22 cellular contexts compared by ENCODE assay signal in the genomic region with DNA sequence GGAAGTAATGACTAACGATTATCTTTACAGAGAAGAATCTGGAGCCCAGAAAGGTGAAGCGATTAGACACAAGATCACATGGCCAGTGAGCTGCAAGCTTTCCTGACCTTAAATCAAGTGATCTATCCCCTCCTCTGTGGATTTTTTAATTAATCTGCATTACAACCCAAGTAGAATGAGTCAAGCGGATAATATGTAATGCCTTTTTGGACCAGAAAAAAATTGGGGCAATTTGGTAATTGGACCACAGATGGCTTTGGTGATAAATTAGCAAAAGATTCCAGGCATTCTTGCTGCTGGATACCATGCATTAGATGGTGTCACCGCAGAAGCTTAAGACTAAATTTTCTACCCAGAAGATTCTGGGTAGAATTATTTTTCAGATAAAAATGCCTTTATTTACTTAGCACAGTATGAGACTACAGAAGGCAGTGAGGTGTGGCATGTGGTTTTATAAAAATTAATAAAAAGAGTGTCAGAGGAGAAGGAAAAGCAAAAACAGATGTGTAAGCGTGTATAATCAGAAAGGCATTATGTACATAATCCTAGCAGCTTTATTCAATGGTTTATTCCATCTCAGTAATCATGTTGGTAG. TPM values are rescaled to one million over a fixed set of nuclear protein-coding genes. Genes with fewer than 3 reads are reported as not detected.
DNase-seq lines count a peak whose midpoint lies in the region; ATAC-seq and TF ChIP-seq lines count a peak whose summit lies in the region.
"Had no signal": no experiment of that assay in that cellular context is flagged by ENCODE, and none has a peak within 500 bp of the region (broad histone marks: within the 10 kb centered on the region; RNA-seq: fewer than 3 reads in every experiment).

No MANE protein-coding gene starts in this region.

- no peak; the same call in 1 of the 2 replicates for ATAC-seq in PC-3

- H2AFZ ChIP-seq in PC-3 (ENCODE audit: low read length), result no peak overlapping the region

- H3K9me2 ChIP-seq in PC-3 (replicated peaks; ENCODE audit: low read length), result no peaks in the 10 kb centered on the region

- H3K36me3 ChIP-seq in PC-3 (ENCODE audit: low read depth, low read length) (no peaks in the 10 kb centered on the region), Caco-2 (ENCODE audit: control insufficient read depth, insufficient read depth, low read length) (no peaks in the 10 kb centered on the region)

- H3K36me3 Mint-ChIP-seq in Caco-2 (ENCODE audit: insufficient read depth, unreplicated experiment), result no peaks in the 10 kb centered on the region
- no peaks in the 10 kb centered on the region for H3K36me3 Mint-ChIP-seq in glutamatergic neuron (ENCODE audit: unreplicated experiment)
- H3K36me3 Mint-ChIP-seq: CD14-positive monocyte had no signal

- TF ChIP-seq CTCF in PC-3 (conservative IDR thresholded peaks at IDR 0.05; ENCODE audit: low read depth, low read length) (no peak), Caco-2 (IDR thresholded peaks at IDR 0.05; ENCODE audit: insufficient read depth in 1 of 2, low read depth in 1 of 2, low read length in 1 of 2, severe bottlenecking in 1 of 2, unreplicated experiment in 1 of 2) (no peak), glutamatergic neuron (IDR thresholded peaks at IDR 0.05; ENCODE audit: partially characterized antibody, unreplicated experiment) (no peak)

- H3K27me3 Mint-ChIP-seq in Caco-2 (ENCODE audit: insufficient read depth, unreplicated experiment) (peaks cover 26% of the 10 kb centered on the region), glutamatergic neuron (ENCODE audit: unreplicated experiment) (peaks cover 7% of the 10 kb centered on the region)
- H3K27me3 Mint-ChIP-seq: B cell had no signal

- H3K4me3 ChIP-seq in PC-3 (ENCODE audit: low read length), result no peak overlapping the region
- H3K4me3 ChIP-seq in Caco-2 (ENCODE audit: low read depth, low read length), result no peak overlapping the region

- H3K4me1 Mint-ChIP-seq in Caco-2 (ENCODE audit: low read depth, unreplicated experiment) (no peaks in the 10 kb centered on the region), glutamatergic neuron (ENCODE audit: low read depth, unreplicated experiment) (peaks cover 27% of the 10 kb centered on the region)
- H3K4me1 Mint-ChIP-seq: B cell, CD14-positive monocyte had no signal

- H3K9me3 ChIP-seq in PC-3 (ENCODE audit: low read length) (no peaks in the 10 kb centered on the region), Caco-2 (no peaks in the 10 kb centered on the region)

- CTCF ChIA-PET in PC-3 (lab: Charles Lee), result no interaction called here
- CTCF ChIA-PET in Caco-2 (lab: Charles Lee), result no interaction called here

- peak overlapping the region; percentile 9; the same call in 1 of the 2 replicates for H3K4me2 ChIP-seq in PC-3 (ENCODE audit: low read length)

- H3K4me1 ChIP-seq in PC-3 (ENCODE audit: insufficient read depth, low read length), result peaks cover 22% of the 10 kb centered on the region
- no peaks in the 10 kb centered on the region for H3K4me1 ChIP-seq in Caco-2

- H3K27me3 ChIP-seq in PC-3 (ENCODE audit: low read length), result peaks cover 53% of the 10 kb centered on the region
- no peaks in the 10 kb centered on the region for H3K27me3 ChIP-seq in Caco-2 (replicated peaks; ENCODE audit: control insufficient read depth, insufficient read depth, low read length)

- no peaks in the 10 kb centered on the region for H3K79me2 ChIP-seq in PC-3 (ENCODE audit: low read length)

- intact Hi-C loops in PC-3 (cut with micrococcal nuclease), result no loop called here
- intact Hi-C loops in Caco-2 (cut with micrococcal nuclease; ENCODE audit: unreplicated experiment), result no loop called here

- H3K4me3 Mint-ChIP-seq in Caco-2 (ENCODE audit: unreplicated experiment) (no peak overlapping the region), glutamatergic neuron (ENCODE audit: unreplicated experiment) (no peak overlapping the region)
- H3K4me3 Mint-ChIP-seq: B cell; CD14-positive monocyte; H9; T-helper 1 cell treated with Interleukin-12 subunit alpha and Interleukin-12 subunit beta and Interleukin-4 antibody, amounts not matched to agents 30 μg/mL and 1 μg/mL, for 36 hours had no signal

- no peaks in the 10 kb centered on the region for H3F3A ChIP-seq in PC-3 (ENCODE audit: low read length, unreplicated experiment)

- POLR2A ChIA-PET in PC-3 (lab: Charles Lee; ENCODE audit: unreplicated experiment) (no interaction called here), Caco-2 (lab: Charles Lee) (no interaction called here)

- H3K9me3 Mint-ChIP-seq in Caco-2 (ENCODE audit: unreplicated experiment), result no peaks in the 10 kb centered on the region
- H3K9me3 Mint-ChIP-seq in glutamatergic neuron (ENCODE audit: unreplicated experiment), result peaks cover 3% of the 10 kb centered on the region
- H3K9me3 Mint-ChIP-seq: H9; T-helper 1 cell treated with Interleukin-12 subunit alpha and Interleukin-12 subunit beta and Interleukin-4 antibody, amounts not matched to agents 30 μg/mL and 1 μg/mL, for 36 hours had no signal

- no peak overlapping the region for H3K9ac ChIP-seq in PC-3 (ENCODE audit: low read length)

- DNase-seq in DMS79 treated with DMSO at 0.1 percent for 48 hours (lab: John Stamatoyannopoulos, UW) (peak; percentile 27), DMS79 (lab: John Stamatoyannopoulos, UW) (no peak), GM04503 (ENCODE audit: low read depth) (peak; percentile 13), PC-3 (no peak), kidney tubule cell (ENCODE audit: low spot score) (peak; percentile 4), Caco-2 (no peak), HCEC 1CT (no peak), glutamatergic neuron (no peak)
- DNase-seq: DND-41, H9, KBM-7, NCI-H1092 treated with DMSO at 0.1 percent for 48 hours, NCI-H1436 treated with DMSO at 0.1 percent for 48 hours, NCI-H2081, NCI-H510A, NCI-H774 had no signal

- H4K20me1 ChIP-seq in PC-3 (ENCODE audit: low read length), result no peaks in the 10 kb centered on the region

- BruUV-seq in PC-3 (replicated peaks; lab: Mats Ljungman, UMichigan) (no TSS peak), Caco-2 (replicated peaks; lab: Mats Ljungman, UMichigan) (no TSS peak)

- H3K27ac Mint-ChIP-seq in Caco-2 (ENCODE audit: unreplicated experiment) (no peak overlapping the region), glutamatergic neuron (ENCODE audit: unreplicated experiment) (no peak overlapping the region)
- H3K27ac Mint-ChIP-seq: B cell; CD14-positive monocyte; H9; T-helper 1 cell treated with Interleukin-12 subunit alpha and Interleukin-12 subunit beta and Interleukin-4 antibody, amounts not matched to agents 30 μg/mL and 1 μg/mL, for 36 hours had no signal

- no peak overlapping the region for H3K27ac ChIP-seq in PC-3 (ENCODE audit: low read length)
- H3K27ac ChIP-seq: HL-60 had no signal

RNA-seq across cellular contexts. Expression of a gene that starts 53.9 kb away (rescaled TPM):
- total RNA-seq in PC-3 (2014; rRNA removed) (not detected in 2 replicates), Caco-2 (2022) (not detected in 2 replicates), glutamatergic neuron (ENCODE audit: unreplicated experiment) (28.7 TPM)
- total RNA-seq: B cell, HT-29, OCI-LY7 had no signal

Comparison
In these comparisons a context has a peak if more than half of its experiments do, and no peak if none do; other contexts are left out.
1. DNase-seq: peak in DMS79 treated with DMSO at 0.1 percent for 48 hours (single experiment), GM04503 (single experiment) and kidney tubule cell (single experiment); none in DMS79 (single experiment), PC-3 (single experiment), Caco-2 (0 of 2), HCEC 1CT (single experiment) and glutamatergic neuron (single experiment).
2. RNA of a gene that starts 53.9 kb away (total RNA-seq): 28.7 TPM in glutamatergic neuron (single experiment); not detected in Caco-2 and not detected in PC-3; every median in the first group is over 10 times any median in the second.